ENCODE assay signal across 13 cellular contexts in genomic region chr20:3340443-3340842, GRCh38.
DNase-seq lines count a peak whose midpoint lies in the region; ATAC-seq and TF ChIP-seq lines count a peak whose summit lies in the region.
"Had no signal": no experiment of that assay in that cellular context is flagged by ENCODE, and none has a peak within 500 bp of the region (broad histone marks: within the 10 kb centered on the region; RNA-seq: fewer than 3 reads in every experiment).

No MANE protein-coding gene starts in this region.

- no TSS peak for BruUV-seq in MCF 10A (replicated peaks; lab: Mats Ljungman, UMichigan)

- H3K27ac ChIP-seq in substantia nigra (ENCODE audit: low read depth, low read length, poor library complexity, severe bottlenecking), result no peak overlapping the region

- H3K4me1 Mint-ChIP-seq in dendritic cell treated with granulocyte-macrophage colony-stimulating factor and Interleukin-4, amounts not matched to agents 40 ng/mL and 50 ng/mL, for 4 days (ENCODE audit: low read depth), result peaks cover 24% of the 10 kb centered on the region
- H3K4me1 Mint-ChIP-seq in WTC11 (peaks cover 2% of the 10 kb centered on the region; the same call in 1 of the 2 replicates), MCF 10A (ENCODE audit: insufficient read depth, unreplicated experiment) (no peaks in the 10 kb centered on the region)

- no peak for TF ChIP-seq CTCF in HFF-Myc (IDR thresholded peaks at IDR 0.05; ENCODE audit: low read depth, low read length, missing control alignments)
- TF ChIP-seq CTCF in WTC11 (IDR thresholded peaks at IDR 0.05), result no peak
- no peak for TF ChIP-seq CTCF in MCF 10A (IDR thresholded peaks at IDR 0.05; ENCODE audit: unreplicated experiment)

- POLR2A ChIA-PET in WTC11 (lab: Charles Lee), result no interaction called here
- POLR2A ChIA-PET in MCF 10A (lab: Yijun Ruan, JAX), result no interaction called here

- intact Hi-C loops in dendritic cell treated with granulocyte-macrophage colony-stimulating factor and Interleukin-4, amounts not matched to agents 40 ng/mL and 50 ng/mL, for 4 days (cut with micrococcal nuclease), result no loop called here
- intact Hi-C loops in MCF 10A (cut with micrococcal nuclease), result no loop called here

- ATAC-seq in left lobe of liver, result peak; percentile 31
- no peak for ATAC-seq in WTC11
- ATAC-seq: Panc1 had no signal

- peaks cover 87% of the 10 kb centered on the region for H3K36me3 Mint-ChIP-seq in dendritic cell treated with granulocyte-macrophage colony-stimulating factor and Interleukin-4, amounts not matched to agents 40 ng/mL and 50 ng/mL, for 4 days (ENCODE audit: low read depth)
- H3K36me3 Mint-ChIP-seq in WTC11, result peaks cover 8% of the 10 kb centered on the region
- peaks cover 40% of the 10 kb centered on the region for H3K36me3 Mint-ChIP-seq in MCF 10A (ENCODE audit: insufficient read depth, unreplicated experiment)

- no peak overlapping the region for H3K4me3 Mint-ChIP-seq in dendritic cell treated with granulocyte-macrophage colony-stimulating factor and Interleukin-4, amounts not matched to agents 40 ng/mL and 50 ng/mL, for 4 days
- H3K4me3 Mint-ChIP-seq in WTC11 (no peak overlapping the region), MCF 10A (ENCODE audit: unreplicated experiment) (no peak overlapping the region)
- H3K4me3 Mint-ChIP-seq: naive B cell had no signal

- peak; percentile 64 for DNase-seq in HFF-Myc (ENCODE audit: extremely low read depth, low read depth)
- no peak for DNase-seq in left lobe of liver (ENCODE audit: low spot score)
- DNase-seq in substantia nigra (lab: John Stamatoyannopoulos, UW), result peak in 32 of 49 donors; percentile 2 to 53 (median 18)
- DNase-seq in WTC11 (ENCODE audit: low spot score), result no peak
- no peak for DNase-seq in MCF 10A (ENCODE audit: unreplicated experiment)
- DNase-seq in HuH-7.5 (ENCODE audit: low spot score), result no peak
- DNase-seq: COR-L47; KG1; naive B cell; NCI-H2029 treated with DMSO at 0.1 percent for 48 hours; stimulated activated CD8-positive, alpha-beta memory T cell treated with anti-CD3 and anti-CD28 coated beads, Interleukin-4, amount 100 ng/mL, for 48 hours had no signal

- no peak overlapping the region for H3K4me3 ChIP-seq in HFF-Myc (replicated peaks; ENCODE audit: low read depth, low read length)

- H3K27ac Mint-ChIP-seq in dendritic cell treated with granulocyte-macrophage colony-stimulating factor and Interleukin-4, amounts not matched to agents 40 ng/mL and 50 ng/mL, for 4 days, result peak overlapping the region; percentile 65
- H3K27ac Mint-ChIP-seq in WTC11, result no peak overlapping the region
- no peak overlapping the region for H3K27ac Mint-ChIP-seq in MCF 10A (ENCODE audit: low read depth, unreplicated experiment)
- H3K27ac Mint-ChIP-seq: naive B cell had no signal

- H3K9me3 Mint-ChIP-seq in dendritic cell treated with granulocyte-macrophage colony-stimulating factor and Interleukin-4, amounts not matched to agents 40 ng/mL and 50 ng/mL, for 4 days, result no peaks in the 10 kb centered on the region
- H3K9me3 Mint-ChIP-seq in WTC11 (0 out of 2 replicates have a peak, but pooled peaks cover 4% of the 10 kb centered on the region), MCF 10A (ENCODE audit: unreplicated experiment) (no peaks in the 10 kb centered on the region)
- H3K9me3 Mint-ChIP-seq: naive B cell had no signal

- CTCF ChIA-PET in WTC11 (lab: Charles Lee), result no interaction called here
- CTCF ChIA-PET in MCF 10A (lab: Yijun Ruan, JAX), result interaction anchor here (1.2 kb wide), 1 partner anchor 10 kb away, joined by 3 read pairs; no protein-coding TSS in a partner anchor

- no peaks in the 10 kb centered on the region for H3K27me3 Mint-ChIP-seq in dendritic cell treated with granulocyte-macrophage colony-stimulating factor and Interleukin-4, amounts not matched to agents 40 ng/mL and 50 ng/mL, for 4 days
- no peaks in the 10 kb centered on the region for H3K27me3 Mint-ChIP-seq in WTC11 (ENCODE audit: low read depth)
- no peaks in the 10 kb centered on the region for H3K27me3 Mint-ChIP-seq in MCF 10A (ENCODE audit: insufficient read depth, unreplicated experiment)
- H3K27me3 Mint-ChIP-seq: naive B cell had no signal

TF ChIP-seq in WTC11, 78 proteins besides CTCF, POLR2A, EP300 and RAD21:
- TF ChIP-seq ZSCAN18 (CRISPR knock-in tag; IDR thresholded peaks at IDR 0.05), result no peak
- TF ChIP-seq ESRRA (CRISPR knock-in tag; IDR thresholded peaks at IDR 0.05; ENCODE audit: borderline replicate concordance), result no peak
- TF ChIP-seq PRRX2 (CRISPR knock-in tag; IDR thresholded peaks at IDR 0.05), result no peak
- no peak for TF ChIP-seq MAX (CRISPR knock-in tag; IDR thresholded peaks at IDR 0.05)
- TF ChIP-seq CBFB (CRISPR knock-in tag; IDR thresholded peaks at IDR 0.05; ENCODE audit: low read depth), result no peak
TF ChIP-seq in WTC11: peak in this region for 0.

Comparison
In these comparisons a context has a peak if more than half of its experiments do, and no peak if none do; other contexts are left out.
1. DNase-seq: peak in HFF-Myc (single experiment) and substantia nigra (32 of 49); none in left lobe of liver (single experiment), WTC11 (single experiment), MCF 10A (single experiment) and HuH-7.5 (single experiment).